8 cellular contexts compared by ENCODE assay signal in genomic region chr9:114082017-114082735, GRCh38. TPM values are rescaled to one million over a fixed set of nuclear protein-coding genes. Genes with fewer than 3 reads are reported as not detected.
DNase-seq lines count a peak whose midpoint lies in the region; ATAC-seq lines count a peak whose summit lies in the region.

No MANE protein-coding gene starts in this region.

- no peaks in the 10 kb centered on the region for H4K20me1 ChIP-seq in BLaER1

- H3K4me1 ChIP-seq in BLaER1 = peaks cover 42% of the 10 kb centered on the region

- no peaks in the 10 kb centered on the region for H3K27me3 ChIP-seq in BLaER1

- H3K4me3 ChIP-seq in BLaER1 = no peak overlapping the region

- peak; percentile 74 for ATAC-seq in HG03565 (IDR thresholded peaks at IDR 0.05; ENCODE audit: unreplicated experiment)

- peak overlapping the region; percentile 33 for H3K4me2 ChIP-seq in BLaER1

- H3K9ac ChIP-seq in BLaER1 = no peak overlapping the region

- no peak overlapping the region for H3K27ac ChIP-seq in BLaER1

- no peaks in the 10 kb centered on the region for H3K36me3 ChIP-seq in BLaER1

- H3K9me3 ChIP-seq in BLaER1 = no peaks in the 10 kb centered on the region

- DNase-seq in GM19240 (ENCODE audit: insufficient read length, low spot score) = peak; percentile 79
- DNase-seq in NCI-H82 (lab: John Stamatoyannopoulos, UW) = peak; percentile 97
- peak; percentile 84 to 88 for DNase-seq in activated CD4-positive, alpha-beta T cell treated with anti-CD3 and anti-CD28 coated beads, Interleukin-2, amount 50 U/mL, for 48 hours
- peak; percentile 92 for DNase-seq in ecto neural progenitor cell (ENCODE audit: low spot score)
- DNase-seq in lung microvascular endothelial cell (ENCODE audit: low read depth in 2 of 2) = peak; percentile 87 to 90
- peak; percentile 45 for DNase-seq in stimulated activated CD8-positive, alpha-beta memory T cell treated with anti-CD3 and anti-CD28 coated beads, Interleukin-12 subunit alpha, Interleukin-12 subunit beta, amount 100 ng/mL, for 24 hours (ENCODE audit: extremely low read depth)

RNA-seq across cellular contexts. Expression of gene AMBP, which starts 4.1 kb away (rescaled TPM):
- not detected in 2 replicates for total RNA-seq in lung microvascular endothelial cell

RNA-seq across cellular contexts. Expression of gene KIF12, which starts 16.9 kb away (rescaled TPM):
- total RNA-seq in lung microvascular endothelial cell = not detected in 2 replicates

Comparison
In these comparisons a context has a peak if more than half of its experiments do, and no peak if none do; other contexts are left out.
1. DNase-seq: peak in every context shown above with its lines; median percentile 97 in NCI-H82; 92 in ecto neural progenitor cell; 88 in lung microvascular endothelial cell; 86 in activated CD4-positive, alpha-beta T cell treated with anti-CD3 and anti-CD28 coated beads, Interleukin-2, amount 50 U/mL, for 48 hours; 79 in GM19240; 45 in stimulated activated CD8-positive, alpha-beta memory T cell treated with anti-CD3 and anti-CD28 coated beads, Interleukin-12 subunit alpha, Interleukin-12 subunit beta, amount 100 ng/mL, for 24 hours.